1 cellular context compared by ENCODE assay signal in genomic region chr4:82842593-82842992, GRCh38.
TF ChIP-seq lines count a peak whose summit lies in the region.

No MANE protein-coding gene starts in this region.

TF ChIP-seq in H1, 55 proteins besides CTCF, POLR2A, EP300 and RAD21 (continued from another document):
- no peak for TF ChIP-seq KDM4A (IDR thresholded peaks at IDR 0.05; ENCODE audit: low read depth, low read length, severe bottlenecking)
- TF ChIP-seq CBX8 (IDR thresholded peaks at IDR 0.05; ENCODE audit: borderline replicate concordance, low read depth, low read length), result no peak
- TF ChIP-seq BCL11A (IDR thresholded peaks at IDR 0.05; ENCODE audit: low read depth in 2 of 2, low read length in 2 of 2), result no peak
- TF ChIP-seq NANOG (IDR thresholded peaks at IDR 0.05; ENCODE audit: insufficient read depth, low read depth, low read length, poor library complexity, severe bottlenecking), result no peak
